ENCODE assay signal across 27 cellular contexts in genomic region chr9:129667378-129667777, GRCh38. TPM values are rescaled to one million over a fixed set of nuclear protein-coding genes. Genes with fewer than 3 reads are reported as not detected.
DNase-seq lines count a peak whose midpoint lies in the region; ATAC-seq and TF ChIP-seq lines count a peak whose summit lies in the region.
"Had no signal": no experiment of that assay in that cellular context is flagged by ENCODE, and none has a peak within 500 bp of the region (broad histone marks: within the 10 kb centered on the region; RNA-seq: fewer than 3 reads in every experiment).

No MANE protein-coding gene starts in this region.

- H3F3A ChIP-seq in smooth muscle cell (ENCODE audit: low read depth) = peaks cover 13% of the 10 kb centered on the region

- H3K9ac ChIP-seq in fibroblast of lung (ENCODE audit: insufficient read depth, low read length) (no peak overlapping the region), smooth muscle cell (ENCODE audit: low read depth) (no peak overlapping the region)

- H3K36me3 ChIP-seq in MG63 = no peaks in the 10 kb centered on the region; the same call in 1 of the 2 replicates
- no peaks in the 10 kb centered on the region for H3K36me3 ChIP-seq in fibroblast of lung (ENCODE audit: control insufficient read depth, insufficient read depth, low read length)
- H3K36me3 ChIP-seq in smooth muscle cell (ENCODE audit: low read depth) = no peaks in the 10 kb centered on the region
- H3K36me3 ChIP-seq: tibial nerve had no signal

- ATAC-seq in GM18520 (IDR thresholded peaks at IDR 0.05; ENCODE audit: unreplicated experiment) (no peak), GM21825 (IDR thresholded peaks at IDR 0.05; ENCODE audit: unreplicated experiment) (no peak)
- ATAC-seq: Panc1; stimulated activated naive CD8-positive, alpha-beta T cell treated with anti-CD3 and anti-CD28 coated beads, Interleukin-15, Interleukin-2, amounts not matched to agents 100 U/mL and 50 U/mL, for 24 hours had no signal

- H3K4me3 ChIP-seq in AG09309 (ENCODE audit: control insufficient read depth, low read depth, low read length) (peak overlapping the region; percentile 47), MG63 (peak overlapping the region; percentile 60), fibroblast of lung (replicated peaks in 1 of 4; ENCODE audit: control extremely low read depth in 1 of 4, insufficient read depth in 1 of 4, low read depth in 3 of 4, low read length in 4 of 4) (peak overlapping the region in 1 of 4 experiments; percentile 64), smooth muscle cell (peak overlapping the region; percentile 57)

- H3K9me3 ChIP-seq in MG63 (no peaks in the 10 kb centered on the region), fibroblast of lung (ENCODE audit: control insufficient read depth, insufficient read depth, low read depth, low read length) (no peaks in the 10 kb centered on the region), smooth muscle cell (replicated peaks; ENCODE audit: low read depth) (no peaks in the 10 kb centered on the region)
- H3K9me3 ChIP-seq: tibial nerve had no signal

- H3K36me3 Mint-ChIP-seq in activated CD4-positive, alpha-beta memory T cell treated with anti-CD3 and anti-CD28 coated beads, Interleukin-2, amount 10 ng/mL, durations not matched to agents 7 days and 5 days (ENCODE audit: low read depth) = no peaks in the 10 kb centered on the region
- H3K36me3 Mint-ChIP-seq: immature natural killer cell had no signal

- 86% methylated on average over 11 of the region's 11 CpGs for WGBS in smooth muscle cell (ENCODE audit: low lambda C conversion rate)

- TF ChIP-seq CTCF in AG09309 (IDR thresholded peaks at IDR 0.05; ENCODE audit: control insufficient read depth, insufficient read depth, low read depth, low read length, missing control alignments) (no peak), fibroblast of lung (conservative IDR thresholded peaks at IDR 0.05 in 1 of 2, IDR thresholded peaks at IDR 0.05 in 1 of 2; ENCODE audit: low read depth in 1 of 2, low read length in 2 of 2) (no peak), smooth muscle cell (IDR thresholded peaks at IDR 0.05; ENCODE audit: borderline replicate concordance, insufficient read depth, poor library complexity, severe bottlenecking) (no peak)

- peaks cover 28% of the 10 kb centered on the region for H3K27me3 Mint-ChIP-seq in activated CD4-positive, alpha-beta memory T cell treated with anti-CD3 and anti-CD28 coated beads, Interleukin-2, amount 10 ng/mL, durations not matched to agents 7 days and 5 days

- H3K27ac ChIP-seq in fibroblast of lung (ENCODE audit: insufficient read depth, low read length) (no peak overlapping the region), smooth muscle cell (ENCODE audit: low read depth) (peak overlapping the region; percentile 31)

- POLR2A ChIA-PET in activated CD4-positive, alpha-beta memory T cell treated with anti-CD3 and anti-CD28 coated beads, Interleukin-2, amount 10 ng/mL, durations not matched to agents 7 days and 5 days (lab: Charles Lee) = no interaction called here

- H3K4me3 Mint-ChIP-seq in activated CD4-positive, alpha-beta memory T cell treated with anti-CD3 and anti-CD28 coated beads, Interleukin-2, amount 10 ng/mL, durations not matched to agents 7 days and 5 days = no peak overlapping the region
- H3K4me3 Mint-ChIP-seq: activated B cell treated with CpG ODN at 0.5 μM for 24 hours, immature natural killer cell had no signal

- DNase-seq in AG09309 (ENCODE audit: low read depth) (no peak), MG63 (no peak), fibroblast of lung (ENCODE audit: low read depth in 2 of 2) (no peak), smooth muscle cell (lab: John Stamatoyannopoulos, UW; ENCODE audit: unreplicated experiment) (no peak), OCI-M2 (lab: John Stamatoyannopoulos, UW; ENCODE audit: unreplicated experiment) (no peak)
- no peak for DNase-seq in activated CD4-positive, alpha-beta memory T cell treated with anti-CD3 and anti-CD28 coated beads, Interleukin-2, amount 10 ng/mL, durations not matched to agents 7 days and 5 days
- DNase-seq: activated B cell treated with CpG ODN at 0.5 μM for 24 hours; activated CD4-positive, alpha-beta T cell treated with anti-CD3 and anti-CD28 coated beads, Interleukin-2, amount 50 U/mL, for 1 hour; activated naive CD4-positive, alpha-beta T cell treated with Interleukin-2 at 50 U/mL for 16 hours; effector CD8-positive, alpha-beta T cell; hypothalamus; immature natural killer cell; left colon; mammary epithelial cell; NCI-H1092; NCI-H187; NCI-H524; SHP77 treated with DMSO at 0.1 percent for 48 hours; stimulated activated naive CD8-positive, alpha-beta T cell treated with anti-CD3 and anti-CD28 coated beads, Interleukin-15, Interleukin-2, amounts not matched to agents 100 U/mL and 50 U/mL, for 24 hours; SW 1271 had no signal

- no peaks in the 10 kb centered on the region for H3K9me3 Mint-ChIP-seq in activated CD4-positive, alpha-beta memory T cell treated with anti-CD3 and anti-CD28 coated beads, Interleukin-2, amount 10 ng/mL, durations not matched to agents 7 days and 5 days
- H3K9me3 Mint-ChIP-seq: activated B cell treated with CpG ODN at 0.5 μM for 24 hours, immature natural killer cell had no signal

- peak overlapping the region; percentile 3 for H3K4me2 ChIP-seq in fibroblast of lung (ENCODE audit: extremely low read depth, insufficient read depth, low read length)
- peak overlapping the region; percentile 91 for H3K4me2 ChIP-seq in smooth muscle cell

- no peaks in the 10 kb centered on the region for H3K79me2 ChIP-seq in fibroblast of lung (ENCODE audit: control insufficient read depth, insufficient read depth, low read length)
- peaks cover 56% of the 10 kb centered on the region for H3K79me2 ChIP-seq in smooth muscle cell (ENCODE audit: low read depth)

- H3K4me1 ChIP-seq in fibroblast of lung (ENCODE audit: control insufficient read depth, extremely low read depth, insufficient read depth, low read length) (no peaks in the 10 kb centered on the region), smooth muscle cell (ENCODE audit: low read depth) (peaks cover 7% of the 10 kb centered on the region)

- H3K4me1 Mint-ChIP-seq in activated CD4-positive, alpha-beta memory T cell treated with anti-CD3 and anti-CD28 coated beads, Interleukin-2, amount 10 ng/mL, durations not matched to agents 7 days and 5 days = peaks cover 9% of the 10 kb centered on the region

- no peaks in the 10 kb centered on the region for H4K20me1 ChIP-seq in fibroblast of lung (ENCODE audit: control insufficient read depth, extremely low read depth, insufficient read depth, low read length)
- peaks cover 42% of the 10 kb centered on the region for H4K20me1 ChIP-seq in smooth muscle cell (ENCODE audit: low read depth)

- H2AFZ ChIP-seq in fibroblast of lung (ENCODE audit: low read length) = no peak overlapping the region
- no peak overlapping the region for H2AFZ ChIP-seq in smooth muscle cell (ENCODE audit: low read depth)

- CTCF ChIA-PET in activated CD4-positive, alpha-beta memory T cell treated with anti-CD3 and anti-CD28 coated beads, Interleukin-2, amount 10 ng/mL, durations not matched to agents 7 days and 5 days (lab: Charles Lee) = no interaction called here

- H3K27ac Mint-ChIP-seq in activated CD4-positive, alpha-beta memory T cell treated with anti-CD3 and anti-CD28 coated beads, Interleukin-2, amount 10 ng/mL, durations not matched to agents 7 days and 5 days = no peak overlapping the region
- H3K27ac Mint-ChIP-seq: activated B cell treated with CpG ODN at 0.5 μM for 24 hours, immature natural killer cell had no signal

- H3K27me3 ChIP-seq in MG63 = no peaks in the 10 kb centered on the region
- H3K27me3 ChIP-seq in fibroblast of lung (ENCODE audit: control insufficient read depth, insufficient read depth, low read length) = no peaks in the 10 kb centered on the region
- H3K27me3 ChIP-seq in smooth muscle cell (ENCODE audit: low read depth) = no peaks in the 10 kb centered on the region

RNA-seq across cellular contexts. Expression of gene PRRX2, which starts 1.9 kb away (rescaled TPM):
- total RNA-seq in MG63 (2014; rRNA removed; shearing (Covaris generic); ENCODE audit: low replicate concordance) = 20.1 and 38.4 TPM in 2 replicates
- total RNA-seq in fibroblast of lung (4.6 and 11.7 TPM in 2 replicates), smooth muscle cell (59.9 and 87.7 TPM in 2 replicates)
- polyA plus RNA-seq in fibroblast of lung (3.4 and 4.4 TPM in 2 replicates), smooth muscle cell (180 and 234 TPM in 2 replicates)
- polyA plus RNA-seq in fibroblast of lung (2012) = 13.0 and 15.9 TPM in 2 replicates
- polyA minus RNA-seq in fibroblast of lung (ENCODE audit: low replicate concordance) = 2.3 and 2.7 TPM in 2 replicates
- not detected for total RNA-seq in activated CD4-positive, alpha-beta memory T cell treated with anti-CD3 and anti-CD28 coated beads, Interleukin-2, amount 10 ng/mL, durations not matched to agents 7 days and 5 days
- total RNA-seq: activated B cell treated with CpG ODN at 0.5 μM for 24 hours, frontal cortex, pulmonary artery endothelial cell had no signal
- polyA plus RNA-seq: mammary epithelial cell had no signal

RNA-seq across cellular contexts. Expression of gene ASB6, which starts 25.4 kb away (rescaled TPM):
- 11.1 and 24.4 TPM in 2 replicates for total RNA-seq in MG63 (2014; rRNA removed; shearing (Covaris generic); ENCODE audit: low replicate concordance)
- 14.4 and 14.9 TPM in 2 replicates for total RNA-seq in fibroblast of lung
- 15.4 and 21.1 TPM in 2 replicates for polyA plus RNA-seq in fibroblast of lung
- 15.8 and 22.9 TPM in 2 replicates for polyA plus RNA-seq in fibroblast of lung (2012)
- polyA minus RNA-seq in fibroblast of lung (ENCODE audit: low replicate concordance) = 19.8 and 21.4 TPM in 2 replicates
- 10.9 and 13.8 TPM in 2 replicates for total RNA-seq in smooth muscle cell
- polyA plus RNA-seq in smooth muscle cell = 22.2 and 26.0 TPM in 2 replicates
- 10 to 100 TPM; 22.5 to 23.4 TPM for total RNA-seq in activated CD4-positive, alpha-beta memory T cell treated with anti-CD3 and anti-CD28 coated beads, Interleukin-2, amount 10 ng/mL, durations not matched to agents 7 days and 5 days

RNA-seq across cellular contexts. Expression of gene NTMT1, which starts 41.4 kb away (rescaled TPM):
- total RNA-seq in MG63 (2014; rRNA removed; shearing (Covaris generic); ENCODE audit: low replicate concordance) = 82.0 and 99.2 TPM in 2 replicates
- 33.1 and 34.2 TPM in 2 replicates for total RNA-seq in fibroblast of lung
- 51.9 and 62.1 TPM in 2 replicates for polyA plus RNA-seq in fibroblast of lung
- polyA plus RNA-seq in fibroblast of lung (2012) = 64.3 and 83.1 TPM in 2 replicates
- 33.0 and 46.7 TPM in 2 replicates for polyA minus RNA-seq in fibroblast of lung (ENCODE audit: low replicate concordance)
- total RNA-seq in smooth muscle cell = 24.7 and 42.9 TPM in 2 replicates
- polyA plus RNA-seq in smooth muscle cell = 118 and 129 TPM in 2 replicates
- total RNA-seq in activated CD4-positive, alpha-beta memory T cell treated with anti-CD3 and anti-CD28 coated beads, Interleukin-2, amount 10 ng/mL, durations not matched to agents 7 days and 5 days = 10 to 100 TPM; 34.2 to 38.7 TPM

RNA-seq across cellular contexts. Expression of gene C9orf50, which starts 46.5 kb away (rescaled TPM):
- total RNA-seq in MG63 (2014; rRNA removed; shearing (Covaris generic); ENCODE audit: low replicate concordance) = not detected in 2 replicates
- total RNA-seq in fibroblast of lung (0.17 and 0.26 TPM in 2 replicates), smooth muscle cell (not detected in 2 replicates)
- polyA plus RNA-seq in fibroblast of lung (0.14 and 0.16 TPM in 2 replicates), smooth muscle cell (0.59 TPM in 1 of 2 replicates, not detected in the other)
- 0.12 TPM in 1 of 2 replicates, not detected in the other for polyA plus RNA-seq in fibroblast of lung (2012)
- not detected in 2 replicates for polyA minus RNA-seq in fibroblast of lung (ENCODE audit: low replicate concordance)
- not detected for total RNA-seq in activated CD4-positive, alpha-beta memory T cell treated with anti-CD3 and anti-CD28 coated beads, Interleukin-2, amount 10 ng/mL, durations not matched to agents 7 days and 5 days
- total RNA-seq: activated B cell treated with CpG ODN at 0.5 μM for 24 hours, Daoy, frontal cortex, mammary epithelial cell, pulmonary artery endothelial cell had no signal
- polyA plus RNA-seq: immature natural killer cell, mammary epithelial cell had no signal
